ENCODE assay signal across 8 cellular contexts in genomic region chr5:68962632-68963484, GRCh38.
DNase-seq lines count a peak whose midpoint lies in the region; ATAC-seq and TF ChIP-seq lines count a peak whose summit lies in the region.

No MANE protein-coding gene starts in this region.

- peak overlapping the region; percentile 22; the same call in 1 of the 2 replicates for H3K27ac Mint-ChIP-seq in WTC11

- peaks cover 3% of the 10 kb centered on the region; the same call in 1 of the 2 replicates for H3K9me3 Mint-ChIP-seq in WTC11

- peaks cover 7% of the 10 kb centered on the region for H3K4me1 Mint-ChIP-seq in WTC11

- intact Hi-C loops in Right ventricle myocardium inferior (cut with DNase I) = loop anchor here (2.0 to 5.0 kb wide), 2 partner anchors 676 to 1716 kb away; no protein-coding TSS in a partner anchor
- intact Hi-C loops in cardiac septum (cut with DNase I) = loop anchor here (2.0 to 10.0 kb wide), 4 partner anchors 171 to 676 kb away; no protein-coding TSS in a partner anchor
- intact Hi-C loops in Right ventricle myocardium superior (cut with DNase I) = loop anchor here (5.0 kb wide), 1 partner anchor 676 kb away; no protein-coding TSS in a partner anchor
- intact Hi-C loops in posterior cingulate gyrus (cut with DNase I) = loop anchor here (1.0 to 2.0 kb wide), 2 partner anchors 673 to 676 kb away; no protein-coding TSS in a partner anchor

- CTCF ChIA-PET in WTC11 (lab: Charles Lee) = interaction anchor here (0.6 kb wide), 1 partner anchor 301 kb away, joined by 3 read pairs; no protein-coding TSS in a partner anchor

- peaks cover 3% of the 10 kb centered on the region; the same call in 1 of the 2 replicates for H3K36me3 Mint-ChIP-seq in WTC11

- no peak overlapping the region for H3K4me3 Mint-ChIP-seq in WTC11

- ATAC-seq in Right ventricle myocardium inferior (peak; percentile 84), WTC11 (peak; percentile 91), Right ventricle myocardium superior (ENCODE audit: poor library complexity) (peak; percentile 95), HG03135 (IDR thresholded peaks at IDR 0.05; ENCODE audit: unreplicated experiment) (no peak), HG03095 (IDR thresholded peaks at IDR 0.05; ENCODE audit: unreplicated experiment) (no peak)

- TF ChIP-seq CTCF in WTC11 (IDR thresholded peaks at IDR 0.05) = peak; percentile 57; the same call in 1 of the 2 replicates

- POLR2A ChIA-PET in WTC11 (lab: Charles Lee) = no interaction called here

- DNase-seq in Right ventricle myocardium inferior (ENCODE audit: missing footprints) (no peak), cardiac septum (ENCODE audit: low spot score) (no peak), NCI-H1694 treated with DMSO at 0.1 percent for 48 hours (lab: John Stamatoyannopoulos, UW) (peak; percentile 23), WTC11 (ENCODE audit: low spot score) (peak; percentile 72), Right ventricle myocardium superior (peak; percentile 54), posterior cingulate gyrus (peak; percentile 43 to 91 (median 68))

- H3K27me3 Mint-ChIP-seq in WTC11 (ENCODE audit: low read depth) = no peaks in the 10 kb centered on the region

TF ChIP-seq in WTC11, 78 proteins besides CTCF, POLR2A, EP300 and RAD21:
- TF ChIP-seq HMGA2 (CRISPR knock-in tag; IDR thresholded peaks at IDR 0.05) (no peak), MAX (CRISPR knock-in tag; IDR thresholded peaks at IDR 0.05) (no peak), GABPB1 (CRISPR knock-in tag; IDR thresholded peaks at IDR 0.05) (no peak), ZNF138 (CRISPR knock-in tag; conservative IDR thresholded peaks at IDR 0.05) (no peak), FOXP1 (CRISPR knock-in tag; IDR thresholded peaks at IDR 0.05; ENCODE audit: borderline replicate concordance) (no peak), ARID4B (CRISPR knock-in tag; IDR thresholded peaks at IDR 0.05; ENCODE audit: borderline replicate concordance) (no peak), RELA (CRISPR knock-in tag; IDR thresholded peaks at IDR 0.05; ENCODE audit: borderline replicate concordance) (no peak), NFE2L1 (CRISPR knock-in tag; IDR thresholded peaks at IDR 0.05) (no peak), CREM (CRISPR knock-in tag; IDR thresholded peaks at IDR 0.05) (no peak), ZNF512 (CRISPR knock-in tag; IDR thresholded peaks at IDR 0.05; ENCODE audit: borderline replicate concordance) (no peak), JAZF1 (CRISPR knock-in tag; IDR thresholded peaks at IDR 0.05) (no peak), SMAD3 (CRISPR knock-in tag; IDR thresholded peaks at IDR 0.05; ENCODE audit: borderline replicate concordance) (no peak), FOXK1 (CRISPR knock-in tag; IDR thresholded peaks at IDR 0.05) (no peak), GRHL2 (CRISPR knock-in tag; IDR thresholded peaks at IDR 0.05; ENCODE audit: insufficient replicate concordance, severe bottlenecking) (no peak)

Comparison
In these comparisons a context has a peak if more than half of its experiments do, and no peak if none do; other contexts are left out.
1. DNase-seq: peak in NCI-H1694 treated with DMSO at 0.1 percent for 48 hours (single experiment), WTC11 (single experiment), Right ventricle myocardium superior (single experiment) and posterior cingulate gyrus (10 of 10); none in Right ventricle myocardium inferior (single experiment) and cardiac septum (single experiment).
2. ATAC-seq: peak in Right ventricle myocardium inferior (single experiment), WTC11 (single experiment) and Right ventricle myocardium superior (single experiment); none in HG03135 (single experiment) and HG03095 (single experiment).